In genomic region chr1:206477110-206477509, GRCh38 we compare ENCODE assay signal across 24 cellular contexts. TPM values are rescaled to one million over a fixed set of nuclear protein-coding genes. Genes with fewer than 3 reads are reported as not detected.
DNase-seq lines count a peak whose midpoint lies in the region; ATAC-seq, FAIRE-seq and TF ChIP-seq lines count a peak whose summit lies in the region.
"Had no signal": no experiment of that assay in that cellular context is flagged by ENCODE, and none has a peak within 500 bp of the region (broad histone marks: within the 10 kb centered on the region; RNA-seq: fewer than 3 reads in every experiment).

No MANE protein-coding gene starts in this region.

- H3K4me1 ChIP-seq in left ventricle myocardium inferior (no peaks in the 10 kb centered on the region), astrocyte (ENCODE audit: insufficient read depth, low read length) (peaks cover 21% of the 10 kb centered on the region), small intestine (ENCODE audit: control insufficient read depth in 2 of 2, insufficient read depth in 1 of 2, low read depth in 1 of 2, low read length in 1 of 2) (peaks cover 0 to 6% of the 10 kb centered on the region in 2 donors), A673 (ENCODE audit: insufficient read depth, low read length, poor library complexity, severe bottlenecking) (peaks cover 7% of the 10 kb centered on the region)

- 60 to 79% (median 74%) methylated on average over 5 of the region's 5 CpGs for WGBS in small intestine, 3 donors

- H4K20me1 ChIP-seq in astrocyte (ENCODE audit: insufficient read depth, low read length) = peaks cover 18% of the 10 kb centered on the region

- no peak for FAIRE-seq in astrocyte (lab: Jason Lieb, UNC)
- FAIRE-seq in small intestine (lab: Jason Lieb, UNC) = no peak
- FAIRE-seq: A204.1, GM19239, H54 had no signal

- intact Hi-C loops in Right ventricle myocardium inferior (cut with DNase I) = no loop called here
- intact Hi-C loops in left ventricle myocardium inferior (cut with micrococcal nuclease) = no loop called here
- intact Hi-C loops in A673 (cut with micrococcal nuclease; ENCODE audit: unreplicated experiment) = loop anchor here (10.0 kb wide), 1 partner anchor 508 kb away; no protein-coding TSS in a partner anchor

- no peak for TF ChIP-seq CTCF in left ventricle myocardium inferior (IDR thresholded peaks at IDR 0.05; ENCODE audit: borderline replicate concordance)
- TF ChIP-seq CTCF in astrocyte (IDR thresholded peaks at IDR 0.05; ENCODE audit: insufficient read depth, low read depth, low read length) = no peak
- TF ChIP-seq CTCF in A673 (conservative IDR thresholded peaks at IDR 0.05; ENCODE audit: low read depth, low read length) = no peak

- H3K9me3 Mint-ChIP-seq in activated CD8-positive, alpha-beta T cell treated with anti-CD3 and anti-CD28 coated beads, Interleukin-2, amount 10 ng/mL, durations not matched to agents 7 days and 5 days (ENCODE audit: insufficient read depth) = no peaks in the 10 kb centered on the region
- H3K9me3 Mint-ChIP-seq in astrocyte (ENCODE audit: unreplicated experiment) = no peaks in the 10 kb centered on the region
- H3K9me3 Mint-ChIP-seq: CD8-positive, alpha-beta memory T cell had no signal

- no peaks in the 10 kb centered on the region for H3K27me3 Mint-ChIP-seq in activated CD8-positive, alpha-beta T cell treated with anti-CD3 and anti-CD28 coated beads, Interleukin-2, amount 10 ng/mL, durations not matched to agents 7 days and 5 days (ENCODE audit: low read depth)
- peaks cover 6% of the 10 kb centered on the region for H3K27me3 Mint-ChIP-seq in astrocyte (ENCODE audit: low read depth, unreplicated experiment)
- H3K27me3 Mint-ChIP-seq: CD8-positive, alpha-beta memory T cell had no signal

- no peak overlapping the region for H3K4me3 Mint-ChIP-seq in activated CD8-positive, alpha-beta T cell treated with anti-CD3 and anti-CD28 coated beads, Interleukin-2, amount 10 ng/mL, durations not matched to agents 7 days and 5 days
- H3K4me3 Mint-ChIP-seq in astrocyte (ENCODE audit: unreplicated experiment) = no peak overlapping the region

- no TSS peak for BruUV-seq in A673 (replicated peaks; lab: Mats Ljungman, UMichigan)

- no peak overlapping the region for H2AFZ ChIP-seq in astrocyte (ENCODE audit: low read depth, low read length)

- H3K9me3 ChIP-seq in left ventricle myocardium inferior (replicated peaks) (no peaks in the 10 kb centered on the region), astrocyte (ENCODE audit: insufficient read depth, low read depth, low read length) (no peaks in the 10 kb centered on the region), small intestine (ENCODE audit: control insufficient read depth, low read depth) (no peaks in the 10 kb centered on the region), A673 (ENCODE audit: low read depth, low read length, poor library complexity, severe bottlenecking) (no peaks in the 10 kb centered on the region), MG63 (no peaks in the 10 kb centered on the region)

- H3K36me3 Mint-ChIP-seq in activated CD8-positive, alpha-beta T cell treated with anti-CD3 and anti-CD28 coated beads, Interleukin-2, amount 10 ng/mL, durations not matched to agents 7 days and 5 days (ENCODE audit: low read depth) = peaks cover 70% of the 10 kb centered on the region
- H3K36me3 Mint-ChIP-seq in astrocyte (ENCODE audit: low read depth, unreplicated experiment) = peaks cover 38% of the 10 kb centered on the region

- H3K4me2 ChIP-seq in astrocyte (ENCODE audit: low read length) = no peak overlapping the region

- ATAC-seq in Right ventricle myocardium inferior (no peak), GM21717 (IDR thresholded peaks at IDR 0.05; ENCODE audit: unreplicated experiment) (no peak)
- no peak for ATAC-seq in activated CD8-positive, alpha-beta T cell treated with anti-CD3 and anti-CD28 coated beads, Interleukin-2, amount 10 ng/mL, durations not matched to agents 7 days and 5 days
- ATAC-seq: Panc1 had no signal

- peaks cover 7% of the 10 kb centered on the region for H3K79me2 ChIP-seq in astrocyte (ENCODE audit: insufficient read depth, low read length)

- peak; percentile 56 for DNase-seq in Right ventricle myocardium inferior (ENCODE audit: missing footprints)
- no peak for DNase-seq in left ventricle myocardium inferior
- no peak for DNase-seq in activated CD8-positive, alpha-beta T cell treated with anti-CD3 and anti-CD28 coated beads, Interleukin-2, amount 10 ng/mL, durations not matched to agents 7 days and 5 days
- DNase-seq in astrocyte (ENCODE audit: low read depth) = no peak
- peak; percentile 45 for DNase-seq in small intestine
- DNase-seq in A673 (ENCODE audit: low spot score) = no peak
- no peak for DNase-seq in MG63
- DNase-seq: AML-193; CD8-positive, alpha-beta memory T cell; DMS79 treated with DMSO at 0.1 percent for 48 hours; NCI-H1092; NCI-H1417 treated with DMSO at 0.1 percent for 48 hours; NCI-H1694 treated with DMSO at 0.1 percent for 48 hours; NCI-H2081; NCI-H2227 treated with DMSO at 0.1 percent for 48 hours; NCI-H510A; SIG-M5 had no signal

- H3K27ac ChIP-seq in left ventricle myocardium inferior (replicated peaks) = no peak overlapping the region
- H3K27ac ChIP-seq in astrocyte (ENCODE audit: low read depth, low read length) = no peak overlapping the region
- no peak overlapping the region for H3K27ac ChIP-seq in small intestine (ENCODE audit: low read depth in 1 of 2, low read length in 1 of 2)
- H3K27ac ChIP-seq in A673 (ENCODE audit: low read depth, low read length, poor library complexity, severe bottlenecking) = no peak overlapping the region
- H3K27ac ChIP-seq: RWPE1, SK-N-MC had no signal

- no peak overlapping the region for H3K4me3 ChIP-seq in left ventricle myocardium inferior
- no peak overlapping the region for H3K4me3 ChIP-seq in astrocyte (ENCODE audit: insufficient read depth, low read depth, low read length)
- H3K4me3 ChIP-seq in small intestine (ENCODE audit: low read depth in 1 of 2, low read length in 2 of 2) = no peak overlapping the region
- H3K4me3 ChIP-seq in A673 (ENCODE audit: low read depth, low read length, poor library complexity, severe bottlenecking) = no peak overlapping the region
- no peak overlapping the region for H3K4me3 ChIP-seq in MG63
- H3K4me3 ChIP-seq: SK-N-MC had no signal

- no peaks in the 10 kb centered on the region for H3K36me3 ChIP-seq in left ventricle myocardium inferior
- peaks cover 6% of the 10 kb centered on the region for H3K36me3 ChIP-seq in astrocyte (ENCODE audit: insufficient read depth, low read length)
- peaks cover 0 to 4% of the 10 kb centered on the region in 2 donors for H3K36me3 ChIP-seq in small intestine (ENCODE audit: control insufficient read depth in 2 of 2, insufficient read depth in 2 of 2, low read length in 2 of 2)
- H3K36me3 ChIP-seq in A673 (ENCODE audit: insufficient read depth, low read length, poor library complexity, severe bottlenecking) = no peaks in the 10 kb centered on the region
- peaks cover 9% of the 10 kb centered on the region for H3K36me3 ChIP-seq in MG63

- H3K9ac ChIP-seq in astrocyte (ENCODE audit: low read length) = no peak overlapping the region

- H3K27ac Mint-ChIP-seq in activated CD8-positive, alpha-beta T cell treated with anti-CD3 and anti-CD28 coated beads, Interleukin-2, amount 10 ng/mL, durations not matched to agents 7 days and 5 days = peak overlapping the region; percentile 61
- H3K27ac Mint-ChIP-seq in astrocyte (ENCODE audit: unreplicated experiment) = peak overlapping the region; percentile 18

- peaks cover 39% of the 10 kb centered on the region for H3K4me1 Mint-ChIP-seq in activated CD8-positive, alpha-beta T cell treated with anti-CD3 and anti-CD28 coated beads, Interleukin-2, amount 10 ng/mL, durations not matched to agents 7 days and 5 days (ENCODE audit: low read depth)
- peaks cover 25% of the 10 kb centered on the region for H3K4me1 Mint-ChIP-seq in astrocyte (ENCODE audit: low read depth, unreplicated experiment)

- H3K27me3 ChIP-seq in left ventricle myocardium inferior (ENCODE audit: low read depth) (no peaks in the 10 kb centered on the region), astrocyte (ENCODE audit: insufficient read depth, low read length) (no peaks in the 10 kb centered on the region), small intestine (ENCODE audit: control insufficient read depth in 2 of 2, insufficient read depth in 2 of 2, low read length in 2 of 2) (no peaks in the 10 kb centered on the region), A673 (replicated peaks; ENCODE audit: insufficient read depth, low read depth, low read length, poor library complexity) (no peaks in the 10 kb centered on the region), MG63 (no peaks in the 10 kb centered on the region)

- CTCF ChIA-PET in activated CD8-positive, alpha-beta T cell treated with anti-CD3 and anti-CD28 coated beads, Interleukin-2, amount 10 ng/mL, durations not matched to agents 7 days and 5 days (lab: Charles Lee) = interaction anchor here (1.2 to 7.5 kb wide), 6 partner anchors 8 to 130 kb away, joined by 3 to 94 read pairs (median 4); partner anchors contain the start of gene RASSF5
- CTCF ChIA-PET in A673 (lab: Charles Lee) = interaction anchor here (0.9 kb wide), 1 partner anchor 14 kb away, joined by 3 read pairs; no protein-coding TSS in a partner anchor

- POLR2A ChIA-PET in activated CD8-positive, alpha-beta T cell treated with anti-CD3 and anti-CD28 coated beads, Interleukin-2, amount 10 ng/mL, durations not matched to agents 7 days and 5 days (lab: Charles Lee) = no interaction called here
- POLR2A ChIA-PET in A673 (lab: Charles Lee; ENCODE audit: low non-redundant PET) = no interaction called here

RNA-seq across cellular contexts. Expression of gene IKBKE, which starts 6.8 kb away (rescaled TPM):
- 0.62 TPM for total RNA-seq in Right ventricle myocardium inferior
- 0.80 TPM for total RNA-seq in left ventricle myocardium inferior
- 10 to 100 TPM; 68.3 to 70.1 TPM for total RNA-seq in activated CD8-positive, alpha-beta T cell treated with anti-CD3 and anti-CD28 coated beads, Interleukin-2, amount 10 ng/mL, durations not matched to agents 7 days and 5 days
- 15.5 and 17.0 TPM in 2 replicates for total RNA-seq in astrocyte
- 1 to 10 TPM; 4.1 to 8.7 (median 5.6) TPM for polyA plus RNA-seq in small intestine
- 2.3 and 2.9 TPM in 2 replicates for total RNA-seq in A673 (2021)
- total RNA-seq in MG63 (2014; rRNA removed; shearing (Covaris generic); ENCODE audit: low replicate concordance) = 5.5 and 12.9 TPM in 2 replicates

RNA-seq across cellular contexts. Expression of gene RASSF5, which starts 30.2 kb away (rescaled TPM):
- 5.3 TPM for total RNA-seq in Right ventricle myocardium inferior
- 7.8 TPM for total RNA-seq in left ventricle myocardium inferior
- 100 to 1,000 TPM; 192 to 195 TPM for total RNA-seq in activated CD8-positive, alpha-beta T cell treated with anti-CD3 and anti-CD28 coated beads, Interleukin-2, amount 10 ng/mL, durations not matched to agents 7 days and 5 days
- total RNA-seq in astrocyte = 0.43 and 0.53 TPM in 2 replicates
- polyA plus RNA-seq in small intestine = 1 to 10 TPM; 1.6 to 7.3 (median 3.2) TPM
- 0.75 and 1.3 TPM in 2 replicates for total RNA-seq in A673 (2021)
- 0.12 and 1.3 TPM in 2 replicates for total RNA-seq in MG63 (2014; rRNA removed; shearing (Covaris generic); ENCODE audit: low replicate concordance)

Comparison
In these comparisons a context has a peak if more than half of its experiments do, and no peak if none do; other contexts are left out.
1. DNase-seq: peak in Right ventricle myocardium inferior (single experiment) and small intestine (single experiment); none in left ventricle myocardium inferior (single experiment), activated CD8-positive, alpha-beta T cell treated with anti-CD3 and anti-CD28 coated beads, Interleukin-2, amount 10 ng/mL, durations not matched to agents 7 days and 5 days (single experiment), astrocyte (single experiment), A673 (single experiment) and MG63 (single experiment).
2. RNA of gene RASSF5, which starts 30.2 kb away (total RNA-seq): 192 to 195 TPM in activated CD8-positive, alpha-beta T cell treated with anti-CD3 and anti-CD28 coated beads, Interleukin-2, amount 10 ng/mL, durations not matched to agents 7 days and 5 days; 7.8 TPM in left ventricle myocardium inferior (single experiment), 5.3 TPM in Right ventricle myocardium inferior (single experiment), 0.12 to 1.3 TPM in MG63, 0.75 to 1.3 TPM in A673 and 0.43 to 0.53 TPM in astrocyte; every median in the first group is over 10 times any median in the second.